ENCODE assay signal across 2 cellular contexts in the genomic region with DNA sequence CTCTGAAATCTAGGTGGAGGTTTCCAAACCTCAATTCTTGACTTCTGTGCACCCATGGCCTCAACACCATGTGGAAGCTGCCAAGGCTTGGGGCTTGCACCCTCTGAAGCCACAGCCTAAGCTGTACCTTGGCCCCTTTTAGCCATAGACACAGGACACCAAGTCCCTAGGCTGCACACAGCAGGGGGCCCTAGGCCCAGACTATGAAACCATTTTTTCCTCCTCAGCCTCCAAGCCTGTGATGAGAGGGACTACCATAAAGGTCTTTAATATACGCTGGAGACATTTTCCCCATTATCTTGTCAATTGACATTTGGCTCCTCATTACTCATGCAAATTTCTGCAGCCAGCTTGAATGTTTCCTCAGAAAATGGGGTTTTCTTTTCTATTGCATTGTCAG.
A peak's percentile ranks its signal among the peaks of the same experiment; 100 is the strongest.
TF ChIP-seq lines count a peak whose summit lies in the region.

No MANE protein-coding gene starts in this region.

TF ChIP-seq in HEK293, 187 proteins besides CTCF, POLR2A, EP300 and RAD21 (continued from another document):
- TF ChIP-seq SETDB1 (IDR thresholded peaks at IDR 0.05; ENCODE audit: insufficient read length, low read length) = peak; percentile 86
- TF ChIP-seq ZNF585B (tag by site-specific recombination; IDR thresholded peaks at IDR 0.05) = peak; percentile 98
TF ChIP-seq in HEK293: peak in this region for 3; not testable (repeated sequence) for 184.

TF ChIP-seq in K562, 482 proteins besides CTCF, POLR2A, EP300 and RAD21:
- TF ChIP-seq, protein P1, sequence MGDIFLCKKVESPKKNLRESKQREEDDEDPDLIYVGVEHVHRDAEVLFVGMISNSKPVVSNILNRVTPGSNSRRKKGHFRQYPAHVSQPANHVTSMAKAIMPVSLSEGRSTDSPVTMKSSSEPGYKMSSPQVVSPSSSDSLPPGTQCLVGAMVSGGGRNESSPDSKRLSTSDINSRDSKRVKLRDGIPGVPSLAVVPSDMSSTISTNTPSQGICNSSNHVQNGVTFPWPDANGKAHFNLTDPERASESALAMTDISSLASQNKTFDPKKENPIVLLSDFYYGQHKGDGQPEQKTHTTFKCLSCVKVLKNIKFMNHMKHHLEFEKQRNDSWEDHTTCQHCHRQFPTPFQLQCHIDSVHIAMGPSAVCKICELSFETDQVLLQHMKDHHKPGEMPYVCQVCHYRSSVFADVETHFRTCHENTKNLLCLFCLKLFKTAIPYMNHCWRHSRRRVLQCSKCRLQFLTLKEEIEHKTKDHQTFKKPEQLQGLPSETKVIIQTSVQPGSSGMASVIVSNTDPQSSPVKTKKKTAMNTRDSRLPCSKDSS (IDR thresholded peaks at IDR 0.05; ENCODE audit: low read depth, partially characterized antibody) = peak; percentile 2
- peak; percentile 66 for TF ChIP-seq ZFP36 (IDR thresholded peaks at IDR 0.05; ENCODE audit: low read depth, low read length, partially characterized antibody)
